Comparison of ENCODE assay signal across 10 cellular contexts in genomic region chr5:61623401-61624069, GRCh38.
DNase-seq lines count a peak whose midpoint lies in the region; ATAC-seq and TF ChIP-seq lines count a peak whose summit lies in the region.
"Had no signal": no experiment of that assay in that cellular context is flagged by ENCODE, and none has a peak within 500 bp of the region (broad histone marks: within the 10 kb centered on the region; RNA-seq: fewer than 3 reads in every experiment).

No MANE protein-coding gene starts in this region.

- H3K27me3 ChIP-seq in dorsolateral prefrontal cortex (no peaks in the 10 kb centered on the region), neural progenitor cell (peaks cover 17% of the 10 kb centered on the region)

- H3K4me1 Mint-ChIP-seq in neural progenitor cell = peaks cover 16% of the 10 kb centered on the region

- H4K20me1 ChIP-seq in neural progenitor cell (ENCODE audit: low read depth) = no peaks in the 10 kb centered on the region

- no peaks in the 10 kb centered on the region for H3K79me2 ChIP-seq in neural progenitor cell (ENCODE audit: low read depth)

- intact Hi-C loops in dorsolateral prefrontal cortex (cut with DNase I) = loop anchor here (5.0 to 10.0 kb wide), 4 partner anchors 34 to 291 kb away; partner anchors contain the start of gene ZSWIM6 (in 1 of the 2)

- H3K9me3 Mint-ChIP-seq in neural progenitor cell = peaks cover 3% of the 10 kb centered on the region

- no peaks in the 10 kb centered on the region for H3K9me3 ChIP-seq in neural progenitor cell (ENCODE audit: low read depth)

- no peak for TF ChIP-seq POLR2A in NB4 (IDR thresholded peaks at IDR 0.05; ENCODE audit: extremely low read depth, insufficient read length)

- H3K4me2 ChIP-seq in neural progenitor cell = no peak overlapping the region

- no peaks in the 10 kb centered on the region for H3K36me3 ChIP-seq in neural progenitor cell

- no peak overlapping the region for H3K4me3 Mint-ChIP-seq in neural progenitor cell
- H3K4me3 Mint-ChIP-seq: T-helper 17 cell had no signal

- TF ChIP-seq CTCF in GM10266 (IDR thresholded peaks at IDR 0.05; ENCODE audit: control insufficient read depth, insufficient read depth, low read depth, missing control alignments) = peak; percentile 7
- no peak for TF ChIP-seq CTCF in NB4 (IDR thresholded peaks at IDR 0.05; ENCODE audit: low read depth, low read length)
- peak in 40 of 56 donors; percentile 9 to 56 (median 34) for TF ChIP-seq CTCF in dorsolateral prefrontal cortex (IDR thresholded peaks at IDR 0.05 in 54 of 56, conservative IDR thresholded peaks at IDR 0.05 in 2 of 56; ENCODE audit: low read depth in 1 of 56, partially characterized antibody in 56 of 56)
- TF ChIP-seq CTCF in neural progenitor cell (IDR thresholded peaks at IDR 0.05) = peak; percentile 63

- no peak overlapping the region for H3K9ac ChIP-seq in neural progenitor cell

- H2AFZ ChIP-seq in neural progenitor cell (replicated peaks) = peak overlapping the region; percentile 53

- H3K4me3 ChIP-seq in NB4 (ENCODE audit: low read depth, low read length) = no peak overlapping the region
- H3K4me3 ChIP-seq in dorsolateral prefrontal cortex = peak overlapping the region in 1 of 59 donors; percentile 69
- no peak overlapping the region for H3K4me3 ChIP-seq in neural progenitor cell

- peaks cover 11% of the 10 kb centered on the region for H3K4me1 ChIP-seq in neural progenitor cell

- ATAC-seq in HG03139 (IDR thresholded peaks at IDR 0.05; ENCODE audit: unreplicated experiment) = no peak
- ATAC-seq in HG02970 (IDR thresholded peaks at IDR 0.05; ENCODE audit: low FRiP score, unreplicated experiment) = no peak
- ATAC-seq: T-helper 17 cell had no signal

- peaks cover 2% of the 10 kb centered on the region for H3K27me3 Mint-ChIP-seq in neural progenitor cell (ENCODE audit: insufficient read depth, low read depth)

- DNase-seq in GM10266 (ENCODE audit: extremely low spot score) = peak; percentile 20
- DNase-seq in NB4 (ENCODE audit: low read depth) = peak; percentile 6
- no peak for DNase-seq in dorsolateral prefrontal cortex
- DNase-seq in neural progenitor cell (ENCODE audit: low spot score) = peak; percentile 63
- no peak for DNase-seq in dedifferentiated amniotic fluid mesenchymal stem cell (ENCODE audit: extremely low spot score)
- no peak for DNase-seq in NCI-H774 (lab: John Stamatoyannopoulos, UW)
- DNase-seq: GOT3, T-helper 17 cell had no signal

- H3K27ac ChIP-seq in dorsolateral prefrontal cortex (peak overlapping the region; percentile 53 to 99 (median 96)), neural progenitor cell (no peak overlapping the region)

- no peak overlapping the region for H3K27ac Mint-ChIP-seq in neural progenitor cell
- H3K27ac Mint-ChIP-seq: T-helper 17 cell had no signal

- H3F3A ChIP-seq in neural progenitor cell (ENCODE audit: low read depth) = peaks cover 10% of the 10 kb centered on the region

- no peaks in the 10 kb centered on the region for H3K36me3 Mint-ChIP-seq in neural progenitor cell

Comparison
In these comparisons a context has a peak if more than half of its experiments do, and no peak if none do; other contexts are left out.
1. DNase-seq: peak in GM10266 (single experiment), NB4 (single experiment) and neural progenitor cell (single experiment); none in dorsolateral prefrontal cortex (0 of 10), dedifferentiated amniotic fluid mesenchymal stem cell (single experiment) and NCI-H774 (single experiment).